Comparison of ENCODE assay signal across 8 cellular contexts in genomic region chr7:94655562-94655883, GRCh38. TPM values are rescaled to one million over a fixed set of nuclear protein-coding genes. Genes with fewer than 3 reads are reported as not detected.
A peak's percentile ranks its signal among the peaks of the same experiment; 100 is the strongest.
DNase-seq lines count a peak whose midpoint lies in the region; ATAC-seq and TF ChIP-seq lines count a peak whose summit lies in the region.

No MANE protein-coding gene starts in this region.

- H3K9ac ChIP-seq in OCI-LY1 (ENCODE audit: low read length), result peak overlapping the region; percentile 71

- no peaks in the 10 kb centered on the region for H3F3A ChIP-seq in OCI-LY1 (ENCODE audit: insufficient read depth, low read length)

- H3K4me2 ChIP-seq in OCI-LY1 (ENCODE audit: low read length), result peak overlapping the region; percentile 78

- peak overlapping the region; percentile 56 for H3K4me3 ChIP-seq in CD4-positive, CD25-positive, alpha-beta regulatory T cell (ENCODE audit: low read depth, low read length)
- H3K4me3 ChIP-seq in OCI-LY1 (ENCODE audit: low read depth, low read length, poor library complexity, severe bottlenecking), result peak overlapping the region; percentile 71

- H4K20me1 ChIP-seq in OCI-LY1 (ENCODE audit: insufficient read depth, low read length), result no peaks in the 10 kb centered on the region

- H3K4me3 Mint-ChIP-seq in CD4-positive, CD25-positive, alpha-beta regulatory T cell, result peak overlapping the region; percentile 67 to 89 (median 76)
- peak overlapping the region; percentile 98 for H3K4me3 Mint-ChIP-seq in endothelial cell (ENCODE audit: unreplicated experiment)
- peak overlapping the region; percentile 97 for H3K4me3 Mint-ChIP-seq in neural crest cell

- DNase-seq in CD4-positive, CD25-positive, alpha-beta regulatory T cell, result no peak
- DNase-seq in endothelial cell (ENCODE audit: low spot score), result peak; percentile 21
- no peak for DNase-seq in neural crest cell (ENCODE audit: low read depth, low spot score)
- no peak for DNase-seq in G401 (ENCODE audit: low spot score)
- DNase-seq in EL, result no peak
- no peak for DNase-seq in D341Med (ENCODE audit: low spot score)

- H2AFZ ChIP-seq in OCI-LY1 (ENCODE audit: low read length), result 0 out of 2 replicates have a peak overlapping the region, but pooled peaks have one; percentile 4

- ATAC-seq in CD4-positive, CD25-positive, alpha-beta regulatory T cell (ENCODE audit: low read depth in 2 of 2), result no peak
- no peak for ATAC-seq in HG02970 (IDR thresholded peaks at IDR 0.05; ENCODE audit: low FRiP score, unreplicated experiment)

- peaks cover 42% of the 10 kb centered on the region for H3K27me3 Mint-ChIP-seq in CD4-positive, CD25-positive, alpha-beta regulatory T cell
- H3K27me3 Mint-ChIP-seq in endothelial cell (ENCODE audit: unreplicated experiment) (peaks cover 10% of the 10 kb centered on the region), neural crest cell (ENCODE audit: low read depth) (no peaks in the 10 kb centered on the region)

- no peak overlapping the region for H3K27ac ChIP-seq in CD4-positive, CD25-positive, alpha-beta regulatory T cell (ENCODE audit: insufficient read depth, low read length, poor library complexity, severe bottlenecking)
- peak overlapping the region; percentile 32 for H3K27ac ChIP-seq in OCI-LY1 (ENCODE audit: low read depth, low read length, poor library complexity, severe bottlenecking)

- no peaks in the 10 kb centered on the region for H3K9me2 ChIP-seq in OCI-LY1 (ENCODE audit: low read depth, low read length)

- in situ Hi-C loops in G401 (cut with HindIII; ENCODE audit: low sequenced_read_pairs), result no loop called here

- H3K36me3 ChIP-seq in CD4-positive, CD25-positive, alpha-beta regulatory T cell (ENCODE audit: control insufficient read depth, insufficient read depth, low read length), result no peaks in the 10 kb centered on the region
- H3K36me3 ChIP-seq in OCI-LY1 (ENCODE audit: insufficient read depth, low read length), result no peaks in the 10 kb centered on the region

- no peak for TF ChIP-seq CTCF in OCI-LY1 (IDR thresholded peaks at IDR 0.05; ENCODE audit: low read length)
- no peak for TF ChIP-seq CTCF in endothelial cell (IDR thresholded peaks at IDR 0.05; ENCODE audit: unreplicated experiment)
- no peak for TF ChIP-seq CTCF in neural crest cell (conservative IDR thresholded peaks at IDR 0.05)

- H3K79me2 ChIP-seq in OCI-LY1 (ENCODE audit: insufficient read depth, low read length), result peaks cover 34% of the 10 kb centered on the region

- no peak overlapping the region for H3K27ac Mint-ChIP-seq in CD4-positive, CD25-positive, alpha-beta regulatory T cell
- H3K27ac Mint-ChIP-seq in endothelial cell (ENCODE audit: unreplicated experiment), result peak overlapping the region; percentile 85
- H3K27ac Mint-ChIP-seq in neural crest cell (ENCODE audit: unreplicated experiment), result peak overlapping the region; percentile 89

- H3K36me3 Mint-ChIP-seq in CD4-positive, CD25-positive, alpha-beta regulatory T cell, result no peaks in the 10 kb centered on the region
- H3K36me3 Mint-ChIP-seq in endothelial cell (ENCODE audit: low read depth, unreplicated experiment), result no peaks in the 10 kb centered on the region
- H3K36me3 Mint-ChIP-seq in neural crest cell (ENCODE audit: low read depth), result no peaks in the 10 kb centered on the region

- peaks cover 20% of the 10 kb centered on the region for H3K4me1 ChIP-seq in CD4-positive, CD25-positive, alpha-beta regulatory T cell (ENCODE audit: control insufficient read depth, insufficient read depth, low read length, poor library complexity, severe bottlenecking)
- peaks cover 22% of the 10 kb centered on the region for H3K4me1 ChIP-seq in OCI-LY1 (ENCODE audit: insufficient read depth, low read length, severe bottlenecking)

- no peaks in the 10 kb centered on the region for H3K9me3 ChIP-seq in CD4-positive, CD25-positive, alpha-beta regulatory T cell (ENCODE audit: control insufficient read depth in 2 of 2, low read length in 2 of 2)
- H3K9me3 ChIP-seq in OCI-LY1 (ENCODE audit: low read length), result no peaks in the 10 kb centered on the region

- peaks cover 0 to 2% (median 0%) of the 10 kb centered on the region in 7 donors for H3K9me3 Mint-ChIP-seq in CD4-positive, CD25-positive, alpha-beta regulatory T cell
- H3K9me3 Mint-ChIP-seq in endothelial cell (ENCODE audit: unreplicated experiment) (peaks cover 9% of the 10 kb centered on the region), neural crest cell (no peaks in the 10 kb centered on the region)

- H3K27me3 ChIP-seq in CD4-positive, CD25-positive, alpha-beta regulatory T cell (ENCODE audit: control insufficient read depth, insufficient read depth, low read length), result peaks cover 34% of the 10 kb centered on the region
- no peaks in the 10 kb centered on the region for H3K27me3 ChIP-seq in OCI-LY1 (ENCODE audit: insufficient read depth, low read length)

- H3K4me1 Mint-ChIP-seq in CD4-positive, CD25-positive, alpha-beta regulatory T cell, result peaks cover 0 to 24% (median 12%) of the 10 kb centered on the region in 4 donors
- H3K4me1 Mint-ChIP-seq in endothelial cell (ENCODE audit: unreplicated experiment) (no peaks in the 10 kb centered on the region), neural crest cell (peaks cover 38% of the 10 kb centered on the region)

RNA-seq across cellular contexts. Expression of gene SGCE, which starts 0.4 kb away (rescaled TPM):
- total RNA-seq in CD4-positive, CD25-positive, alpha-beta regulatory T cell, result 1.5 TPM
- 1 to 10 TPM in 1 of 4 donors, under 1 TPM in 2, not detected in 1; 0.14 to 1.8 (median 0.56) TPM for polyA plus RNA-seq in CD4-positive, CD25-positive, alpha-beta regulatory T cell
- 37.7 TPM for total RNA-seq in endothelial cell (ENCODE audit: unreplicated experiment)
- total RNA-seq in neural crest cell, result 44.9 and 51.9 TPM in 2 replicates
- total RNA-seq in G401 (2014; rRNA removed; shearing (Covaris generic)), result 7.0 and 12.8 TPM in 2 replicates

Comparison
In these comparisons a context has a peak if more than half of its experiments do, and no peak if none do; other contexts are left out.
1. H3K27ac Mint-ChIP-seq: peak in endothelial cell (single experiment) and neural crest cell (single experiment); none in CD4-positive, CD25-positive, alpha-beta regulatory T cell (0 of 3).
2. Peak in every context shown above with its lines, with median percentiles within 50 percentile points of each other: H3K4me3 Mint-ChIP-seq.